Comparison of ENCODE assay signal across 8 cellular contexts in the genomic region with DNA sequence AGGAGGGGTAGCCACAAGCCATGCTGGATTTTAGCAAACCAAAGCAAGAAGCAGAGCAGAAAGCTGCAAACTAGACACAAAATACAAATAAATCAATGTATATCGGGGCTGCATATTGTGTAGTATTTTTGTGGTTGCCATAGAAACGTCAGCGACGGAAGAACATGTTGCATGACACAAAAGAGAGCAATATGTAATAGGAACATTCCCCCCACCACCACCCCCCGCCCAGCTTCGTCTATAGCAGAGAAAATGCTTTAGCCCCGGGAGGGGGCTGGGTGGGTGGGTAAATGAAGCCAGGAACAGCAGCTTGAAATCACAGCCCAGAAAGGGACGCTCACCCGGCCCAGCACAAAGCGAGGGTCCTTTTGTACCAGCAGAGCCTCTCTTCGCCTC. TPM values are rescaled to one million over a fixed set of nuclear protein-coding genes. Genes with fewer than 3 reads are reported as not detected.
DNase-seq lines count a peak whose midpoint lies in the region; ATAC-seq, FAIRE-seq and TF ChIP-seq lines count a peak whose summit lies in the region.

No MANE protein-coding gene starts in this region.

- H3K27ac Mint-ChIP-seq in activated naive CD8-positive, alpha-beta T cell = no peak overlapping the region

- peak overlapping the region; percentile 36 for H3K27ac ChIP-seq in C4-2B
- H3K27ac ChIP-seq in PC-3 (ENCODE audit: low read length) = peak overlapping the region; percentile 66
- H3K27ac ChIP-seq in heart left ventricle = peak overlapping the region in 11 of 12 donors; percentile 14 to 82 (median 58)
- peak overlapping the region; percentile 26 to 66 (median 56) for H3K27ac ChIP-seq in gastrocnemius medialis

- TF ChIP-seq CTCF in C4-2B (conservative IDR thresholded peaks at IDR 0.05) = no peak
- TF ChIP-seq CTCF in PC-3 (conservative IDR thresholded peaks at IDR 0.05; ENCODE audit: low read depth, low read length) = no peak
- no peak for TF ChIP-seq CTCF in heart left ventricle (IDR thresholded peaks at IDR 0.05)
- no peak for TF ChIP-seq CTCF in gastrocnemius medialis (IDR thresholded peaks at IDR 0.05 in 4 of 5, conservative IDR thresholded peaks at IDR 0.05 in 1 of 5)
- no peak for TF ChIP-seq CTCF in D721Med (IDR thresholded peaks at IDR 0.05; ENCODE audit: insufficient read depth, missing control alignments)

- no peak overlapping the region for H2AFZ ChIP-seq in PC-3 (ENCODE audit: low read length)

- TF ChIP-seq POLR2A in heart left ventricle (IDR thresholded peaks at IDR 0.05) (no peak), gastrocnemius medialis (IDR thresholded peaks at IDR 0.05) (no peak)

- peak overlapping the region; percentile 92 for H3K4me3 Mint-ChIP-seq in activated naive CD8-positive, alpha-beta T cell

- intact Hi-C loops in PC-3 (cut with micrococcal nuclease) = loop anchor here (5.0 to 10.0 kb wide), 4 partner anchors 46 to 279 kb away; partner anchors contain the start of gene MAP3K4
- intact Hi-C loops in heart left ventricle (cut with DNase I) = no loop called here
- intact Hi-C loops in gastrocnemius medialis (cut with DNase I; ENCODE audit: low total_unique reads) = no loop called here

- H3F3A ChIP-seq in PC-3 (ENCODE audit: low read length, unreplicated experiment) = no peaks in the 10 kb centered on the region

- no peaks in the 10 kb centered on the region for H3K27me3 Mint-ChIP-seq in activated naive CD8-positive, alpha-beta T cell

- H3K36me3 Mint-ChIP-seq in activated naive CD8-positive, alpha-beta T cell = peaks cover 14% of the 10 kb centered on the region

- CTCF ChIA-PET in PC-3 (lab: Charles Lee) = interaction anchor here (0.5 to 0.9 kb wide), 3 partner anchors 96 to 98 kb away, joined by 4 to 12 read pairs (median 6); no protein-coding TSS in a partner anchor

- BruUV-seq in PC-3 (replicated peaks; lab: Mats Ljungman, UMichigan) = no TSS peak

- DNase-seq in H7 = no peak
- peak; percentile 26 for DNase-seq in PC-3
- DNase-seq in heart left ventricle = peak in 1 of 5 donors; percentile 26
- DNase-seq in gastrocnemius medialis = no peak
- DNase-seq in HTR-8/SVneo (ENCODE audit: insufficient read length, low spot score) = no peak
- no peak for DNase-seq in D721Med (ENCODE audit: insufficient read length, low spot score)

- no peaks in the 10 kb centered on the region for H3K9me2 ChIP-seq in PC-3 (replicated peaks; ENCODE audit: low read length)

- H3K4me3 ChIP-seq in H7 (ENCODE audit: insufficient read depth, low read depth, low read length) = peak overlapping the region; percentile 72
- peak overlapping the region; percentile 85 for H3K4me3 ChIP-seq in PC-3 (ENCODE audit: low read length)
- peak overlapping the region; percentile 42 to 85 (median 66) for H3K4me3 ChIP-seq in heart left ventricle
- H3K4me3 ChIP-seq in gastrocnemius medialis = peak overlapping the region; percentile 35 to 62 (median 50)

- ATAC-seq in PC-3 (no peak; the same call in 1 of the 2 replicates), heart left ventricle (peak in 3 of 4 donors; percentile 6 to 38 (median 23)), gastrocnemius medialis (no peak)

- peak overlapping the region; percentile 69 for H3K9ac ChIP-seq in PC-3 (ENCODE audit: low read length)

- peaks cover 23% of the 10 kb centered on the region for H3K4me1 Mint-ChIP-seq in activated naive CD8-positive, alpha-beta T cell (ENCODE audit: low read depth)

- POLR2A ChIA-PET in PC-3 (lab: Charles Lee; ENCODE audit: unreplicated experiment) = interaction anchor here (0.6 to 0.7 kb wide), 2 partner anchors 93 to 1578 kb away, joined by 3 to 5 read pairs; no protein-coding TSS in a partner anchor

- 1 to 3% (median 1%) methylated on average over 10 to 11 of the region's 11 CpGs for WGBS in heart left ventricle, 4 donors

- no peaks in the 10 kb centered on the region for H3K9me3 Mint-ChIP-seq in activated naive CD8-positive, alpha-beta T cell (ENCODE audit: low read depth)

- FAIRE-seq in HTR-8/SVneo (lab: Jason Lieb, UNC) (no peak), D721Med (lab: Jason Lieb, UNC) (no peak)

- H3K79me2 ChIP-seq in PC-3 (ENCODE audit: low read length) = peaks cover 26% of the 10 kb centered on the region

- H3K9me3 ChIP-seq in PC-3 (ENCODE audit: low read length) (no peaks in the 10 kb centered on the region), heart left ventricle (no peaks in the 10 kb centered on the region), gastrocnemius medialis (no peaks in the 10 kb centered on the region)

- peak overlapping the region; percentile 92 for H3K4me2 ChIP-seq in PC-3 (ENCODE audit: low read length)

- H3K4me1 ChIP-seq in PC-3 (ENCODE audit: insufficient read depth, low read length) = peaks cover 29% of the 10 kb centered on the region
- H3K4me1 ChIP-seq in heart left ventricle = peaks cover 0 to 25% (median 6%) of the 10 kb centered on the region in 12 donors
- peaks cover 0 to 10% of the 10 kb centered on the region in 2 donors for H3K4me1 ChIP-seq in gastrocnemius medialis

- in situ Hi-C loops in gastrocnemius medialis (cut with MboI; ENCODE audit: low sequenced_read_pairs in 4 of 4) = no loop called here

- H3K36me3 ChIP-seq in H7 (replicated peaks; ENCODE audit: control insufficient read depth, insufficient read depth, low read length) (no peaks in the 10 kb centered on the region), PC-3 (ENCODE audit: low read depth, low read length) (no peaks in the 10 kb centered on the region), heart left ventricle (no peaks in the 10 kb centered on the region), gastrocnemius medialis (no peaks in the 10 kb centered on the region)

- peaks cover 9% of the 10 kb centered on the region; the same call in 1 of the 2 replicates for H4K20me1 ChIP-seq in PC-3 (ENCODE audit: low read length)

- no peaks in the 10 kb centered on the region for H3K27me3 ChIP-seq in H7 (ENCODE audit: control insufficient read depth, insufficient read depth, low read length)
- H3K27me3 ChIP-seq in PC-3 (ENCODE audit: low read length) = no peaks in the 10 kb centered on the region
- no peaks in the 10 kb centered on the region for H3K27me3 ChIP-seq in heart left ventricle
- peaks cover 0 to 7% (median 3%) of the 10 kb centered on the region in 3 donors for H3K27me3 ChIP-seq in gastrocnemius medialis

RNA-seq across cellular contexts. Expression of gene AGPAT4, which starts 0.5 kb away (rescaled TPM):
- 10.4 and 15.6 TPM in 2 replicates for total RNA-seq in H7 (2014; rRNA removed; shearing (Covaris generic))
- total RNA-seq in PC-3 (2014; rRNA removed) = 3.8 and 3.9 TPM in 2 replicates
- total RNA-seq in heart left ventricle = 1 to 10 TPM in 8 of 9 donors, under 1 TPM in 1; 0.83 to 5.0 (median 1.9) TPM
- 1 to 10 TPM; 1.3 to 1.5 TPM for polyA plus RNA-seq in heart left ventricle
- under 1 TPM; 0.36 to 0.61 (median 0.53) TPM for total RNA-seq in gastrocnemius medialis

Comparison
In these comparisons a context has a peak if more than half of its experiments do, and no peak if none do; other contexts are left out.
1. ATAC-seq: peak in heart left ventricle (3 of 4); none in PC-3 (single experiment) and gastrocnemius medialis (0 of 2).
2. Peak in every context shown above with its lines, with median percentiles within 50 percentile points of each other: H3K27ac ChIP-seq and H3K4me3 ChIP-seq.